In genomic region chr10:5089869-5090268, GRCh38 we compare ENCODE assay signal across 8 cellular contexts. TPM values are rescaled to one million over a fixed set of nuclear protein-coding genes. Genes with fewer than 3 reads are reported as not detected.
DNase-seq lines count a peak whose midpoint lies in the region; ATAC-seq, FAIRE-seq and TF ChIP-seq lines count a peak whose summit lies in the region.

No MANE protein-coding gene starts in this region.

- no peaks in the 10 kb centered on the region for H3K36me3 Mint-ChIP-seq in neural progenitor cell

- no peak overlapping the region for H3K27ac ChIP-seq in neural progenitor cell

- H3K4me1 ChIP-seq in Loucy (ENCODE audit: insufficient read depth, low read length, poor library complexity, severe bottlenecking) (peaks cover 11% of the 10 kb centered on the region), neural progenitor cell (no peaks in the 10 kb centered on the region)

- TF ChIP-seq POLR2A in GM12892 (IDR thresholded peaks at IDR 0.05; ENCODE audit: low read depth, low read length): no peak

- no peaks in the 10 kb centered on the region for H3K9me2 ChIP-seq in Loucy (replicated peaks; ENCODE audit: low read depth, low read length)

- H3K36me3 ChIP-seq in Loucy (ENCODE audit: insufficient read depth, low read length) (no peaks in the 10 kb centered on the region), neural progenitor cell (no peaks in the 10 kb centered on the region)

- no peak overlapping the region for H3K27ac Mint-ChIP-seq in neural progenitor cell

- no peaks in the 10 kb centered on the region for H3K4me1 Mint-ChIP-seq in neural progenitor cell

- DNase-seq in NCI-H2107 treated with DMSO at 0.1 percent for 48 hours (lab: John Stamatoyannopoulos, UW; ENCODE audit: unreplicated experiment) (peak; percentile 7), NCI-H2107 (lab: John Stamatoyannopoulos, UW) (no peak), amniotic epithelial cell (ENCODE audit: low read depth) (peak; percentile 36), neural progenitor cell (ENCODE audit: low spot score) (peak; percentile 57), GM12892 (ENCODE audit: insufficient read length) (no peak)

- ATAC-seq in GM21515 (IDR thresholded peaks at IDR 0.05; ENCODE audit: unreplicated experiment) (no peak), GM18517 (IDR thresholded peaks at IDR 0.05; ENCODE audit: unreplicated experiment) (no peak)

- H3K4me3 Mint-ChIP-seq in neural progenitor cell: no peak overlapping the region

- peaks cover 2% of the 10 kb centered on the region for H3K27me3 Mint-ChIP-seq in neural progenitor cell (ENCODE audit: insufficient read depth, low read depth)

- H3K9me3 ChIP-seq in Loucy (ENCODE audit: insufficient read depth, low read depth, low read length) (no peaks in the 10 kb centered on the region), neural progenitor cell (ENCODE audit: low read depth) (no peaks in the 10 kb centered on the region)

- no peak overlapping the region for H3K4me3 ChIP-seq in Loucy (ENCODE audit: low read length, poor library complexity, severe bottlenecking)
- H3K4me3 ChIP-seq in neural progenitor cell: no peak overlapping the region

- no peak overlapping the region for H3K9ac ChIP-seq in Loucy (ENCODE audit: low read depth, low read length, poor library complexity, severe bottlenecking)
- H3K9ac ChIP-seq in neural progenitor cell: no peak overlapping the region

- H3K4me2 ChIP-seq in Loucy (ENCODE audit: low read depth, low read length, poor library complexity, severe bottlenecking) (peak overlapping the region; percentile 18), neural progenitor cell (no peak overlapping the region)

- H4K20me1 ChIP-seq in Loucy (ENCODE audit: insufficient read depth, low read length, poor library complexity, severe bottlenecking): no peaks in the 10 kb centered on the region
- no peaks in the 10 kb centered on the region for H4K20me1 ChIP-seq in neural progenitor cell (ENCODE audit: low read depth)

- H3K27me3 ChIP-seq in Loucy (ENCODE audit: insufficient read depth, low read length, poor library complexity, severe bottlenecking) (no peaks in the 10 kb centered on the region), neural progenitor cell (no peaks in the 10 kb centered on the region)

- TF ChIP-seq CTCF in Loucy (conservative IDR thresholded peaks at IDR 0.05; ENCODE audit: low read length) (peak; percentile 91), neural progenitor cell (IDR thresholded peaks at IDR 0.05) (peak; percentile 65)

- H3F3A ChIP-seq in Loucy (ENCODE audit: low read depth) (no peaks in the 10 kb centered on the region), neural progenitor cell (ENCODE audit: low read depth) (no peaks in the 10 kb centered on the region)

- peaks cover 3% of the 10 kb centered on the region for H3K79me2 ChIP-seq in Loucy (ENCODE audit: insufficient read depth, low read length)
- H3K79me2 ChIP-seq in neural progenitor cell (ENCODE audit: low read depth): no peaks in the 10 kb centered on the region

- H2AFZ ChIP-seq in Loucy (ENCODE audit: low read length) (peak overlapping the region; percentile 68), neural progenitor cell (replicated peaks) (peak overlapping the region; percentile 90)

- H3K9me3 Mint-ChIP-seq in neural progenitor cell: peaks cover 9% of the 10 kb centered on the region

- FAIRE-seq in GM12892 (lab: Jason Lieb, UNC): no peak

RNA-seq across cellular contexts. Expression of gene AKR1C3, which starts 4.3 kb away (rescaled TPM):
- total RNA-seq in neural progenitor cell (ENCODE audit: low replicate concordance): 1.9 and 2.8 TPM in 2 replicates
- polyA plus RNA-seq in GM12892 (2012; ENCODE audit: missing spikeins): not detected

Comparison
In these comparisons a context has a peak if more than half of its experiments do, and no peak if none do; other contexts are left out.
1. DNase-seq: peak in NCI-H2107 treated with DMSO at 0.1 percent for 48 hours (single experiment), amniotic epithelial cell (single experiment) and neural progenitor cell (single experiment); none in NCI-H2107 (single experiment) and GM12892 (single experiment).